In the genomic region with DNA sequence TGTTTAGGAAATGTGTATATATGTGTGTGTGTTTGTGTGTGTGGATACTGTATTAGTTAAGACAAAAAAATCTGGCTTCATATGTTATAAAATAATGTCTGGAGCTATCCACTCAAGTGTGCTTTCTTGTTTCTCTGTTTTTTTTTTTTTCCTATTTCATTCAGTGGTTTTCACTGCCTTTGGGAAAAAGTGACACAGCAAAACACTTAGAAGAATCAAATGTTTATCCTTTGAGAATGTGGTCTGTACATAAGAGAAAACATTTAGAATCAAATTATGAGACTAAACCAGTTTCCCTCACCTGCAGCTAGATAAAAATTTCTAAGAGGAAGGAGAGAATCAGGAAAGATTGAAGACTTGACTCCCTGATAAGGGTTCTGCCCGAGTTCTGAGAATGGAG, we compare ENCODE assay signal across 23 cellular contexts. TPM values are rescaled to one million over a fixed set of nuclear protein-coding genes. Genes with fewer than 3 reads are reported as not detected.
A peak's percentile ranks its signal among the peaks of the same experiment; 100 is the strongest.
DNase-seq lines count a peak whose midpoint lies in the region; ATAC-seq, FAIRE-seq and TF ChIP-seq lines count a peak whose summit lies in the region.
"Had no signal": no experiment of that assay in that cellular context is flagged by ENCODE, and none has a peak within 500 bp of the region (broad histone marks: within the 10 kb centered on the region; RNA-seq: fewer than 3 reads in every experiment).

No MANE protein-coding gene starts in this region.

- H3K36me3 ChIP-seq in Panc1 (ENCODE audit: control insufficient read depth, insufficient read depth, low read length) (no peaks in the 10 kb centered on the region), HepG2 (replicated peaks in 1 of 2; ENCODE audit: control insufficient read depth in 1 of 2, insufficient read depth in 2 of 2, low read length in 2 of 2) (no peaks in the 10 kb centered on the region)

- peak overlapping the region; percentile 16 for H3K27ac Mint-ChIP-seq in activated CD8-positive, alpha-beta T cell treated with anti-CD3 and anti-CD28 coated beads for 36 hours
- H3K27ac Mint-ChIP-seq in activated CD8-positive, alpha-beta T cell treated with anti-CD3 and anti-CD28 coated beads, Interleukin-2, amount 10 ng/mL, durations not matched to agents 7 days and 5 days, result no peak overlapping the region
- peak overlapping the region; percentile 60 for H3K27ac Mint-ChIP-seq in dendritic cell treated with granulocyte-macrophage colony-stimulating factor and Interleukin-4, amounts not matched to agents 40 ng/mL and 50 ng/mL, for 4 days
- H3K27ac Mint-ChIP-seq in osteocyte (ENCODE audit: unreplicated experiment) (peak overlapping the region; percentile 71), natural killer cell (no peak overlapping the region)

- no peaks in the 10 kb centered on the region for H3K36me3 Mint-ChIP-seq in activated CD8-positive, alpha-beta T cell treated with anti-CD3 and anti-CD28 coated beads for 36 hours (ENCODE audit: low read depth)
- H3K36me3 Mint-ChIP-seq in activated CD8-positive, alpha-beta T cell treated with anti-CD3 and anti-CD28 coated beads, Interleukin-2, amount 10 ng/mL, durations not matched to agents 7 days and 5 days (ENCODE audit: low read depth), result peaks cover 2% of the 10 kb centered on the region
- H3K36me3 Mint-ChIP-seq in dendritic cell treated with granulocyte-macrophage colony-stimulating factor and Interleukin-4, amounts not matched to agents 40 ng/mL and 50 ng/mL, for 4 days (ENCODE audit: low read depth), result no peaks in the 10 kb centered on the region
- H3K36me3 Mint-ChIP-seq in osteocyte (ENCODE audit: unreplicated experiment) (no peaks in the 10 kb centered on the region), natural killer cell (no peaks in the 10 kb centered on the region)

- no peak for DNase-seq in activated CD8-positive, alpha-beta T cell treated with anti-CD3 and anti-CD28 coated beads for 36 hours
- no peak for DNase-seq in activated CD8-positive, alpha-beta T cell treated with anti-CD3 and anti-CD28 coated beads, Interleukin-2, amount 10 ng/mL, durations not matched to agents 7 days and 5 days
- DNase-seq in Panc1 (ENCODE audit: low read depth, low spot score) (no peak), osteocyte (ENCODE audit: extremely low spot score, unreplicated experiment) (no peak), natural killer cell (no peak), HepG2 (ENCODE audit: low spot score) (no peak), Ammon's horn (ENCODE audit: low spot score) (no peak)
- DNase-seq: 8988T, AML-193, DMS79, HCEC 1CT, Kasumi-1, NCI-H1694 treated with DMSO at 0.1 percent for 48 hours, NCI-H2081 treated with DMSO at 0.1 percent for 48 hours, NCI-H2171 treated with DMSO at 0.1 percent for 48 hours, NCI-H446, NCI-H526, SHP77 treated with DMSO at 0.1 percent for 48 hours had no signal

- H3K27me3 ChIP-seq in Panc1 (ENCODE audit: control insufficient read depth, insufficient read depth, low read length) (no peaks in the 10 kb centered on the region), HepG2 (ENCODE audit: control insufficient read depth in 1 of 2, insufficient read depth in 2 of 2, low read length in 2 of 2) (no peaks in the 10 kb centered on the region)

- TF ChIP-seq CTCF in activated CD8-positive, alpha-beta T cell treated with anti-CD3 and anti-CD28 coated beads for 36 hours (IDR thresholded peaks at IDR 0.05), result no peak
- TF ChIP-seq CTCF in Panc1 (IDR thresholded peaks at IDR 0.05) (no peak), osteocyte (IDR thresholded peaks at IDR 0.05) (no peak), natural killer cell (IDR thresholded peaks at IDR 0.05) (no peak), HepG2 (CRISPR knock-in tag; IDR thresholded peaks at IDR 0.05) (no peak)

- H3K9me3 ChIP-seq in Panc1 (ENCODE audit: control insufficient read depth, insufficient read depth, low read depth, low read length), result no peaks in the 10 kb centered on the region
- no peaks in the 10 kb centered on the region for H3K9me3 ChIP-seq in HepG2 (ENCODE audit: low read length)

- intact Hi-C loops in activated CD8-positive, alpha-beta T cell treated with anti-CD3 and anti-CD28 coated beads for 36 hours (cut with micrococcal nuclease), result loop anchor here (5.0 kb wide), 1 partner anchor 63 kb away; no protein-coding TSS in a partner anchor
- intact Hi-C loops in Panc1 (cut with micrococcal nuclease; ENCODE audit: unreplicated experiment), result loop anchor here (5.0 kb wide), 2 partner anchors 63 to 167 kb away; no protein-coding TSS in a partner anchor
- intact Hi-C loops in dendritic cell treated with granulocyte-macrophage colony-stimulating factor and Interleukin-4, amounts not matched to agents 40 ng/mL and 50 ng/mL, for 4 days (cut with micrococcal nuclease), result loop anchor here (5.0 kb wide), 3 partner anchors 63 to 162 kb away; a partner anchor contains a TSS
- intact Hi-C loops in natural killer cell (cut with micrococcal nuclease), result no loop called here
- intact Hi-C loops in HepG2 (cut with micrococcal nuclease; ENCODE audit: unreplicated experiment), result no loop called here

- TF ChIP-seq POLR2A in HepG2 (IDR thresholded peaks at IDR 0.05; ENCODE audit: insufficient read depth in 1 of 2, low read depth in 2 of 2, low read length in 2 of 2), result no peak

- H3K4me1 ChIP-seq in Panc1 (ENCODE audit: control insufficient read depth, insufficient read depth, low read length) (peaks cover 41% of the 10 kb centered on the region), HepG2 (ENCODE audit: insufficient read depth, low read length) (peaks cover 13% of the 10 kb centered on the region)

- H4K20me1 ChIP-seq in HepG2 (ENCODE audit: insufficient read depth, low read length), result no peaks in the 10 kb centered on the region

- H3K27ac ChIP-seq in Panc1 (ENCODE audit: low read length) (peak overlapping the region; percentile 94), HepG2 (ENCODE audit: extremely low read length, insufficient read depth, low read length) (no peak overlapping the region)
- H3K27ac ChIP-seq: C4-2B, RWPE1, SK-N-MC had no signal

- FAIRE-seq in HepG2 (lab: Jason Lieb, UNC), result no peak

- no peaks in the 10 kb centered on the region for H3K79me2 ChIP-seq in HepG2 (ENCODE audit: insufficient read depth, low read length)

- TF ChIP-seq EP300 in HepG2 (IDR thresholded peaks at IDR 0.05; ENCODE audit: low read depth in 2 of 2, low read length in 2 of 2), result no peak
- no peak for TF ChIP-seq EP300 in HepG2 (CRISPR knock-in tag; IDR thresholded peaks at IDR 0.05; ENCODE audit: borderline replicate concordance)

- H2AFZ ChIP-seq in HepG2 (ENCODE audit: low read length), result no peak overlapping the region

- no peak overlapping the region for H3K4me2 ChIP-seq in HepG2 (ENCODE audit: low read depth, low read length)

- TF ChIP-seq RAD21 in HepG2 (CRISPR knock-in tag; IDR thresholded peaks at IDR 0.05), result no peak

- no TSS peak for BruUV-seq in Panc1 (replicated peaks; lab: Mats Ljungman, UMichigan)
- no TSS peak for BruUV-seq in HepG2 (replicated peaks; lab: Mats Ljungman, UMichigan)

- peaks cover 1% of the 10 kb centered on the region for H3K9me3 Mint-ChIP-seq in activated CD8-positive, alpha-beta T cell treated with anti-CD3 and anti-CD28 coated beads for 36 hours
- no peaks in the 10 kb centered on the region for H3K9me3 Mint-ChIP-seq in activated CD8-positive, alpha-beta T cell treated with anti-CD3 and anti-CD28 coated beads, Interleukin-2, amount 10 ng/mL, durations not matched to agents 7 days and 5 days (ENCODE audit: insufficient read depth)
- H3K9me3 Mint-ChIP-seq in dendritic cell treated with granulocyte-macrophage colony-stimulating factor and Interleukin-4, amounts not matched to agents 40 ng/mL and 50 ng/mL, for 4 days, result no peaks in the 10 kb centered on the region
- H3K9me3 Mint-ChIP-seq in osteocyte (ENCODE audit: unreplicated experiment) (no peaks in the 10 kb centered on the region), natural killer cell (no peaks in the 10 kb centered on the region)

- no peak overlapping the region for H3K9ac ChIP-seq in HepG2 (ENCODE audit: insufficient read depth, low read depth, low read length)

- H3K27me3 Mint-ChIP-seq in activated CD8-positive, alpha-beta T cell treated with anti-CD3 and anti-CD28 coated beads for 36 hours, result no peaks in the 10 kb centered on the region
- no peaks in the 10 kb centered on the region for H3K27me3 Mint-ChIP-seq in activated CD8-positive, alpha-beta T cell treated with anti-CD3 and anti-CD28 coated beads, Interleukin-2, amount 10 ng/mL, durations not matched to agents 7 days and 5 days (ENCODE audit: low read depth)
- H3K27me3 Mint-ChIP-seq in dendritic cell treated with granulocyte-macrophage colony-stimulating factor and Interleukin-4, amounts not matched to agents 40 ng/mL and 50 ng/mL, for 4 days, result no peaks in the 10 kb centered on the region
- no peaks in the 10 kb centered on the region for H3K27me3 Mint-ChIP-seq in osteocyte (ENCODE audit: unreplicated experiment)
- H3K27me3 Mint-ChIP-seq in natural killer cell (ENCODE audit: low read depth in 2 of 2), result peaks cover 8 to 13% of the 10 kb centered on the region in 2 donors

- ATAC-seq in activated CD8-positive, alpha-beta T cell treated with anti-CD3 and anti-CD28 coated beads for 36 hours, result no peak
- ATAC-seq in activated CD8-positive, alpha-beta T cell treated with anti-CD3 and anti-CD28 coated beads, Interleukin-2, amount 10 ng/mL, durations not matched to agents 7 days and 5 days, result no peak
- ATAC-seq in Panc1 (no peak), natural killer cell (no peak), HepG2 (no peak)

- 5% methylated on average over 1 of the region's 1 CpG for WGBS in HepG2 (ENCODE audit: low lambda C conversion rate)

- in situ Hi-C loops in Panc1 (cut with HindIII; ENCODE audit: low pct_unique_long_range_greater_than_20kb, low sequenced_read_pairs) (no loop called here), HepG2 (cut with HindIII; ENCODE audit: extremely low pct_ligation_motif_present, low pct_unique_long_range_greater_than_20kb) (no loop called here)

- no peak overlapping the region for H3K4me3 Mint-ChIP-seq in activated CD8-positive, alpha-beta T cell treated with anti-CD3 and anti-CD28 coated beads for 36 hours
- H3K4me3 Mint-ChIP-seq in activated CD8-positive, alpha-beta T cell treated with anti-CD3 and anti-CD28 coated beads, Interleukin-2, amount 10 ng/mL, durations not matched to agents 7 days and 5 days, result no peak overlapping the region
- H3K4me3 Mint-ChIP-seq in dendritic cell treated with granulocyte-macrophage colony-stimulating factor and Interleukin-4, amounts not matched to agents 40 ng/mL and 50 ng/mL, for 4 days, result no peak overlapping the region
- H3K4me3 Mint-ChIP-seq in osteocyte (ENCODE audit: unreplicated experiment) (no peak overlapping the region), natural killer cell (no peak overlapping the region)

- POLR2A ChIA-PET in activated CD8-positive, alpha-beta T cell treated with anti-CD3 and anti-CD28 coated beads for 36 hours (lab: Charles Lee), result no interaction called here
- POLR2A ChIA-PET in activated CD8-positive, alpha-beta T cell treated with anti-CD3 and anti-CD28 coated beads, Interleukin-2, amount 10 ng/mL, durations not matched to agents 7 days and 5 days (lab: Charles Lee), result interaction anchor here (0.6 to 1.0 kb wide), 2 partner anchors 86 to 164 kb away, joined by 3 read pairs; no protein-coding TSS in a partner anchor
- POLR2A ChIA-PET in Panc1 (lab: Charles Lee) (no interaction called here), HepG2 (lab: Yijun Ruan, JAX) (interaction anchor here (0.7 kb wide), 1 partner anchor 21 kb away, joined by 3 read pairs; no protein-coding TSS in a partner anchor)

- peaks cover 41% of the 10 kb centered on the region for H3K4me1 Mint-ChIP-seq in activated CD8-positive, alpha-beta T cell treated with anti-CD3 and anti-CD28 coated beads for 36 hours (ENCODE audit: low read depth)
- H3K4me1 Mint-ChIP-seq in activated CD8-positive, alpha-beta T cell treated with anti-CD3 and anti-CD28 coated beads, Interleukin-2, amount 10 ng/mL, durations not matched to agents 7 days and 5 days (ENCODE audit: low read depth), result peaks cover 26% of the 10 kb centered on the region
- peaks cover 38% of the 10 kb centered on the region for H3K4me1 Mint-ChIP-seq in dendritic cell treated with granulocyte-macrophage colony-stimulating factor and Interleukin-4, amounts not matched to agents 40 ng/mL and 50 ng/mL, for 4 days (ENCODE audit: low read depth)
- H3K4me1 Mint-ChIP-seq in osteocyte (ENCODE audit: unreplicated experiment) (peaks cover 51% of the 10 kb centered on the region), natural killer cell (peaks cover 10 to 11% of the 10 kb centered on the region in 2 donors)

- H3K4me3 ChIP-seq in Panc1 (ENCODE audit: low read depth in 2 of 2, low read length in 2 of 2), result no peak overlapping the region
- H3K4me3 ChIP-seq in HepG2 (replicated peaks in 1 of 3; ENCODE audit: insufficient read depth in 1 of 3, low read depth in 2 of 3, low read length in 3 of 3), result no peak overlapping the region
- H3K4me3 ChIP-seq: SK-N-MC had no signal

- CTCF ChIA-PET in activated CD8-positive, alpha-beta T cell treated with anti-CD3 and anti-CD28 coated beads for 36 hours (lab: Charles Lee), result no interaction called here
- CTCF ChIA-PET in activated CD8-positive, alpha-beta T cell treated with anti-CD3 and anti-CD28 coated beads, Interleukin-2, amount 10 ng/mL, durations not matched to agents 7 days and 5 days (lab: Charles Lee), result interaction anchor here (1.3 to 1.9 kb wide), 2 partner anchors 12 to 60 kb away, joined by 3 to 5 read pairs; no protein-coding TSS in a partner anchor
- CTCF ChIA-PET in Panc1 (lab: Charles Lee) (no interaction called here), HepG2 (lab: Yijun Ruan, JAX; ENCODE audit: low intra/inter-chr PET ratio, low total read pairs) (no interaction called here)

RNA-seq across cellular contexts. Expression of a gene that starts 8.1 kb away (rescaled TPM):
- total RNA-seq in activated CD8-positive, alpha-beta T cell treated with anti-CD3 and anti-CD28 coated beads for 36 hours, result under 1 TPM in 1 of 2 experiments, not detected in 1; 0.38 TPM
- total RNA-seq in activated CD8-positive, alpha-beta T cell treated with anti-CD3 and anti-CD28 coated beads, Interleukin-2, amount 10 ng/mL, durations not matched to agents 7 days and 5 days, result not detected
- total RNA-seq in Panc1 (2021; ENCODE audit: unreplicated experiment) (0.36 TPM), osteocyte (not detected in 2 replicates), natural killer cell (not detected), HepG2 (2016; rRNA removed; fragmentation: Illumina TruSeq; extraction: Trizol) (0.02 TPM in 1 of 2 replicates, not detected in the other)
- 0.59 TPM for polyA plus RNA-seq in Panc1 (2012; ENCODE audit: insufficient read length)
- total RNA-seq in HepG2 (2016; cell fraction: cytosol; rRNA removed; fragmentation: Illumina TruSeq; extraction: Trizol; ENCODE audit: low read depth), result not detected in 2 replicates
- 0.04 TPM in 1 of 2 replicates, not detected in the other for total RNA-seq in HepG2 (2016; cell fraction: insoluble cytoplasmic fraction; rRNA removed; fragmentation: Illumina TruSeq; extraction: Trizol)
- not detected in 2 replicates for total RNA-seq in HepG2 (2016; cell fraction: membrane; rRNA removed; fragmentation: Illumina TruSeq; extraction: Trizol)
- total RNA-seq in HepG2 (2016; cell fraction: nucleus; rRNA removed; fragmentation: Illumina TruSeq; extraction: Trizol), result 0.09 TPM in 1 of 2 replicates, not detected in the other
- 0.03 TPM in 1 of 2 replicates, not detected in the other for polyA plus RNA-seq in HepG2 (2011; rRNA removed)
- not detected in 2 replicates for polyA plus RNA-seq in HepG2 (2011; cell fraction: cytosol; rRNA removed)
- not detected in 2 replicates for polyA plus RNA-seq in HepG2 (2011; cell fraction: nucleus; rRNA removed)
- polyA plus RNA-seq in HepG2 (2012), result not detected in 2 replicates
- polyA plus RNA-seq in HepG2 (2016; cell fraction: cytosol; fragmentation: Illumina TruSeq; extraction: Trizol; ENCODE audit: low read depth), result not detected in 2 replicates
- polyA plus RNA-seq in HepG2 (2016; cell fraction: insoluble cytoplasmic fraction; fragmentation: Illumina TruSeq; extraction: Trizol; ENCODE audit: low read depth), result not detected in 2 replicates
- 0.03 TPM in 1 of 2 replicates, not detected in the other for polyA plus RNA-seq in HepG2 (2016; cell fraction: membrane; fragmentation: Illumina TruSeq; extraction: Trizol; ENCODE audit: low read depth)
- not detected in 2 replicates for polyA plus RNA-seq in HepG2 (2016; cell fraction: nucleus; fragmentation: Illumina TruSeq; extraction: Trizol; ENCODE audit: insufficient read depth, low read depth)
- polyA minus RNA-seq in HepG2 (2011; rRNA and poly(A)+ RNA removed; ENCODE audit: low replicate concordance), result not detected in 2 replicates
- polyA minus RNA-seq in HepG2 (2011; cell fraction: cytosol; rRNA and poly(A)+ RNA removed), result not detected in 2 replicates
- not detected in 2 replicates for polyA minus RNA-seq in HepG2 (2011; cell fraction: nucleus; rRNA and poly(A)+ RNA removed)
- total RNA-seq: MCF 10A had no signal

Comparison
In these comparisons a context has a peak if more than half of its experiments do, and no peak if none do; other contexts are left out.
1. H3K27ac Mint-ChIP-seq: peak in activated CD8-positive, alpha-beta T cell treated with anti-CD3 and anti-CD28 coated beads for 36 hours (single experiment), dendritic cell treated with granulocyte-macrophage colony-stimulating factor and Interleukin-4, amounts not matched to agents 40 ng/mL and 50 ng/mL, for 4 days (single experiment) and osteocyte (single experiment); none in activated CD8-positive, alpha-beta T cell treated with anti-CD3 and anti-CD28 coated beads, Interleukin-2, amount 10 ng/mL, durations not matched to agents 7 days and 5 days (single experiment) and natural killer cell (0 of 2).
2. POLR2A ChIA-PET loops: an anchor here in activated CD8-positive, alpha-beta T cell treated with anti-CD3 and anti-CD28 coated beads, Interleukin-2, amount 10 ng/mL, durations not matched to agents 7 days and 5 days (0.6 to 1.0 kb wide) and HepG2 (0.7 kb wide); none called in activated CD8-positive, alpha-beta T cell treated with anti-CD3 and anti-CD28 coated beads for 36 hours and Panc1.
3. intact Hi-C loops: an anchor here in activated CD8-positive, alpha-beta T cell treated with anti-CD3 and anti-CD28 coated beads for 36 hours (5.0 kb wide), Panc1 (5.0 kb wide) and dendritic cell treated with granulocyte-macrophage colony-stimulating factor and Interleukin-4, amounts not matched to agents 40 ng/mL and 50 ng/mL, for 4 days (5.0 kb wide); none called in natural killer cell and HepG2.